1 cellular context compared by ENCODE assay signal in the genomic region with DNA sequence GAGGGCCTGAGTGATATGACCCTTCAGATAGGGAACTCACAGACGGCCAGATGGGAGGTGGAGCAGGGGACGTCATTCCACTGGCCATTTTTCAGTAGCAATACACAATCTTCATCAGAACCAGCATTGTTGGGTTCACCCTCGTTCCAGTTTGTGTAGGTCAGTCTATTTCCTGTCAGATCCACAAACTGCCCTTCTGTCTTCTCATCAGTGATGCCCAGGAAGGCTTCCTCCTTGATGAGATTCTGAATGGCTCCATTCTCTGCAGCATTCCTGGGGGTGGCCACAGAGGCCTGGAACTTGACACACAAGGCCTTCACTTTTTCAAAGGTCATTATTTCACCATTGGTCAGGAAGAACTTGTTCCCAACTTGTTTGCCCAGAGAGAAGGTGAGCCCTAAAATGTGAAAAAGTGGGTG.
A peak's percentile ranks its signal among the peaks of the same experiment; 100 is the strongest.
TF ChIP-seq lines count a peak whose summit lies in the region.

No MANE protein-coding gene starts in this region.

TF ChIP-seq in HepG2, 621 proteins besides CTCF, POLR2A, EP300 and RAD21 (continued from another document and continues in another):
- TF ChIP-seq ZBTB21 (CRISPR knock-in tag; IDR thresholded peaks at IDR 0.05) (no peak), NPAS2 (CRISPR knock-in tag; IDR thresholded peaks at IDR 0.05; ENCODE audit: borderline replicate concordance) (no peak), HES4 (CRISPR knock-in tag; IDR thresholded peaks at IDR 0.05; ENCODE audit: borderline replicate concordance) (no peak), SRSF9 (IDR thresholded peaks at IDR 0.05; ENCODE audit: borderline replicate concordance, insufficient read depth, low read depth, low read length, poor library complexity, severe bottlenecking) (no peak), CCDC6 (CRISPR knock-in tag; IDR thresholded peaks at IDR 0.05) (0 out of 2 replicates have a peak, but pooled peaks have one; percentile 44), ZNF674 (CRISPR knock-in tag; IDR thresholded peaks at IDR 0.05; ENCODE audit: low read depth) (no peak), FOSL2 (CRISPR knock-in tag; IDR thresholded peaks at IDR 0.05) (peak; percentile 68), CREB1 (IDR thresholded peaks at IDR 0.05) (no peak), CREB1 (CRISPR knock-in tag; IDR thresholded peaks at IDR 0.05) (peak; percentile 46; the same call in 1 of the 2 replicates), MIER3 (CRISPR knock-in tag; IDR thresholded peaks at IDR 0.05; ENCODE audit: borderline replicate concordance) (peak; percentile 25; the same call in 1 of the 2 replicates), SNRNP70 (IDR thresholded peaks at IDR 0.05; ENCODE audit: low read depth, low read length) (no peak), HNRNPK (IDR thresholded peaks at IDR 0.05; ENCODE audit: low read depth, low read length, poor library complexity, severe bottlenecking) (no peak), ZNF317 (CRISPR knock-in tag; IDR thresholded peaks at IDR 0.05) (no peak), ELF4 (CRISPR knock-in tag; IDR thresholded peaks at IDR 0.05; ENCODE audit: borderline replicate concordance) (no peak), NR3C1 (CRISPR knock-in tag; IDR thresholded peaks at IDR 0.05) (no peak), SMC3 (IDR thresholded peaks at IDR 0.05; ENCODE audit: low read length) (no peak), ZNF451 (CRISPR knock-in tag; IDR thresholded peaks at IDR 0.05) (no peak), KLF16 (CRISPR knock-in tag; IDR thresholded peaks at IDR 0.05) (no peak), KDM5A (IDR thresholded peaks at IDR 0.05; ENCODE audit: borderline replicate concordance, low read length) (no peak), ZNF598 (CRISPR knock-in tag; IDR thresholded peaks at IDR 0.05; ENCODE audit: borderline replicate concordance) (no peak), REPIN1 (CRISPR knock-in tag; IDR thresholded peaks at IDR 0.05; ENCODE audit: borderline replicate concordance, low read depth) (no peak), PRPF4 (IDR thresholded peaks at IDR 0.05; ENCODE audit: low read depth, low read length, poor library complexity, severe bottlenecking) (no peak), SIX1 (CRISPR knock-in tag; IDR thresholded peaks at IDR 0.05; ENCODE audit: borderline replicate concordance) (no peak; the same call in 1 of the 2 replicates), SP4 (CRISPR knock-in tag; IDR thresholded peaks at IDR 0.05) (no peak), SIN3B (IDR thresholded peaks at IDR 0.05; ENCODE audit: low read length) (no peak), TCF7 (IDR thresholded peaks at IDR 0.05; ENCODE audit: low read depth) (peak; percentile 66), SCMH1 (CRISPR knock-in tag; IDR thresholded peaks at IDR 0.05; ENCODE audit: borderline replicate concordance) (no peak), FOXK1 (CRISPR knock-in tag; IDR thresholded peaks at IDR 0.05; ENCODE audit: borderline replicate concordance, low read depth) (peak; percentile 24; the same call in 1 of the 2 replicates), ZNF777 (CRISPR knock-in tag; IDR thresholded peaks at IDR 0.05) (no peak), BORCS8-MEF2B (CRISPR knock-in tag; IDR thresholded peaks at IDR 0.05) (no peak), TCF7L2 (IDR thresholded peaks at IDR 0.05; ENCODE audit: low read depth, low read length) (no peak)
- TF ChIP-seq, protein P1, sequence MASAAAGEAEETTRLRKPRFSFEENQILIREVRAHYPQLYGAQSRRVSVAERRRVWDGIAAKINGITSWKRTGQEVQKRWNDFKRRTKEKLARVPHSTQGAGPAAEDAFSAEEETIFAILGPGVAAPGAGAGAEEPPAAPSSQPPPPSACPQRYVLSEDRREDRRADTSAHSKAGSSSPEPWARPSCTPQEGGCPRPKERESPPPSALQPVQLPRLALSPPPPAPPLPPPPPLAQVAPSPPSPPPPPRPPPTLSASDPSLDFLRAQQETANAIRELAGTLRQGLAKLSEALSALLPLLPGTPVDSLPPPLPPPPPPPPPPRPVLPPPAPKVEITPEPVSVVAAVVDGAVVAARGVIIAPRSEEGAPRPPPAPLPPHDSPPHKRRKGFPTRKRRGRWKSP (CRISPR knock-in tag; IDR thresholded peaks at IDR 0.05) = no peak
- TF ChIP-seq, protein P2, sequence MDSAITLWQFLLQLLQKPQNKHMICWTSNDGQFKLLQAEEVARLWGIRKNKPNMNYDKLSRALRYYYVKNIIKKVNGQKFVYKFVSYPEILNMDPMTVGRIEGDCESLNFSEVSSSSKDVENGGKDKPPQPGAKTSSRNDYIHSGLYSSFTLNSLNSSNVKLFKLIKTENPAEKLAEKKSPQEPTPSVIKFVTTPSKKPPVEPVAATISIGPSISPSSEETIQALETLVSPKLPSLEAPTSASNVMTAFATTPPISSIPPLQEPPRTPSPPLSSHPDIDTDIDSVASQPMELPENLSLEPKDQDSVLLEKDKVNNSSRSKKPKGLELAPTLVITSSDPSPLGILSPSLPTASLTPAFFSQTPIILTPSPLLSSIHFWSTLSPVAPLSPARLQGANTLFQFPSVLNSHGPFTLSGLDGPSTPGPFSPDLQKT (CRISPR knock-in tag; IDR thresholded peaks at IDR 0.05; ENCODE audit: borderline replicate concordance) = no peak
- TF ChIP-seq, protein P3, sequence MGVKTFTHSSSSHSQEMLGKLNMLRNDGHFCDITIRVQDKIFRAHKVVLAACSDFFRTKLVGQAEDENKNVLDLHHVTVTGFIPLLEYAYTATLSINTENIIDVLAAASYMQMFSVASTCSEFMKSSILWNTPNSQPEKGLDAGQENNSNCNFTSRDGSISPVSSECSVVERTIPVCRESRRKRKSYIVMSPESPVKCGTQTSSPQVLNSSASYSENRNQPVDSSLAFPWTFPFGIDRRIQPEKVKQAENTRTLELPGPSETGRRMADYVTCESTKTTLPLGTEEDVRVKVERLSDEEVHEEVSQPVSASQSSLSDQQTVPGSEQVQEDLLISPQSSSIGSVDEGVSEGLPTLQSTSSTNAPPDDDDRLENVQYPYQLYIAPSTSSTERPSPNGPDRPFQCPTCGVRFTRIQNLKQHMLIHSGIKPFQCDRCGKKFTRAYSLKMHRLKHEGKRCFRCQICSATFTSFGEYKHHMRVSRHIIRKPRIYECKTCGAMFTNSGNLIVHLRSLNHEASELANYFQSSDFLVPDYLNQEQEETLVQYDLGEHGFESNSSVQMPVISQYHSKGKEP (CRISPR knock-in tag; IDR thresholded peaks at IDR 0.05) = no peak
- TF ChIP-seq, protein P4, sequence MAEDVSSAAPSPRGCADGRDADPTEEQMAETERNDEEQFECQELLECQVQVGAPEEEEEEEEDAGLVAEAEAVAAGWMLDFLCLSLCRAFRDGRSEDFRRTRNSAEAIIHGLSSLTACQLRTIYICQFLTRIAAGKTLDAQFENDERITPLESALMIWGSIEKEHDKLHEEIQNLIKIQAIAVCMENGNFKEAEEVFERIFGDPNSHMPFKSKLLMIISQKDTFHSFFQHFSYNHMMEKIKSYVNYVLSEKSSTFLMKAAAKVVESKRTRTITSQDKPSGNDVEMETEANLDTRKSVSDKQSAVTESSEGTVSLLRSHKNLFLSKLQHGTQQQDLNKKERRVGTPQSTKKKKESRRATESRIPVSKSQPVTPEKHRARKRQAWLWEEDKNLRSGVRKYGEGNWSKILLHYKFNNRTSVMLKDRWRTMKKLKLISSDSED (CRISPR knock-in tag; IDR thresholded peaks at IDR 0.05) = no peak
- TF ChIP-seq, protein P5, sequence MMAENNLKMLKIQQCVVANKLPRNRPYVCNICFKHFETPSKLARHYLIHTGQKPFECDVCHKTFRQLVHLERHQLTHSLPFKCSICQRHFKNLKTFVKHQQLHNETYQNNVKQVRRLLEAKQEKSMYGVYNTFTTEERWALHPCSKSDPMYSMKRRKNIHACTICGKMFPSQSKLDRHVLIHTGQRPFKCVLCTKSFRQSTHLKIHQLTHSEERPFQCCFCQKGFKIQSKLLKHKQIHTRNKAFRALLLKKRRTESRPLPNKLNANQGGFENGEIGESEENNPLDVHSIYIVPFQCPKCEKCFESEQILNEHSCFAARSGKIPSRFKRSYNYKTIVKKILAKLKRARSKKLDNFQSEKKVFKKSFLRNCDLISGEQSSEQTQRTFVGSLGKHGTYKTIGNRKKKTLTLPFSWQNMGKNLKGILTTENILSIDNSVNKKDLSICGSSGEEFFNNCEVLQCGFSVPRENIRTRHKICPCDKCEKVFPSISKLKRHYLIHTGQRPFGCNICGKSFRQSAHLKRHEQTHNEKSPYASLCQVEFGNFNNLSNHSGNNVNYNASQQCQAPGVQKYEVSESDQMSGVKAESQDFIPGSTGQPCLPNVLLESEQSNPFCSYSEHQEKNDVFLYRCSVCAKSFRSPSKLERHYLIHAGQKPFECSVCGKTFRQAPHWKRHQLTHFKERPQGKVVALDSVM (CRISPR knock-in tag; IDR thresholded peaks at IDR 0.05) = no peak
- TF ChIP-seq, protein P6, sequence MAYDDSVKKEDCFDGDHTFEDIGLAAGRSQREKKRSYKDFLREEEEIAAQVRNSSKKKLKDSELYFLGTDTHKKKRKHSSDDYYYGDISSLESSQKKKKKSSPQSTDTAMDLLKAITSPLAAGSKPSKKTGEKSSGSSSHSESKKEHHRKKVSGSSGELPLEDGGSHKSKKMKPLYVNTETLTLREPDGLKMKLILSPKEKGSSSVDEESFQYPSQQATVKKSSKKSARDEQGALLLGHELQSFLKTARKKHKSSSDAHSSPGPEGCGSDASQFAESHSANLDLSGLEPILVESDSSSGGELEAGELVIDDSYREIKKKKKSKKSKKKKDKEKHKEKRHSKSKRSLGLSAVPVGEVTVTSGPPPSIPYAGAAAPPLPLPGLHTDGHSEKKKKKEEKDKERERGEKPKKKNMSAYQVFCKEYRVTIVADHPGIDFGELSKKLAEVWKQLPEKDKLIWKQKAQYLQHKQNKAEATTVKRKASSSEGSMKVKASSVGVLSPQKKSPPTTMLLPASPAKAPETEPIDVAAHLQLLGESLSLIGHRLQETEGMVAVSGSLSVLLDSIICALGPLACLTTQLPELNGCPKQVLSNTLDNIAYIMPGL (CRISPR knock-in tag; IDR thresholded peaks at IDR 0.05; ENCODE audit: borderline replicate concordance in 1 of 2, low read depth in 1 of 2) = 0 out of 4 replicates have a peak, but pooled peaks of 1 of the 2 experiments have one; percentile 11
- TF ChIP-seq, protein P7, sequence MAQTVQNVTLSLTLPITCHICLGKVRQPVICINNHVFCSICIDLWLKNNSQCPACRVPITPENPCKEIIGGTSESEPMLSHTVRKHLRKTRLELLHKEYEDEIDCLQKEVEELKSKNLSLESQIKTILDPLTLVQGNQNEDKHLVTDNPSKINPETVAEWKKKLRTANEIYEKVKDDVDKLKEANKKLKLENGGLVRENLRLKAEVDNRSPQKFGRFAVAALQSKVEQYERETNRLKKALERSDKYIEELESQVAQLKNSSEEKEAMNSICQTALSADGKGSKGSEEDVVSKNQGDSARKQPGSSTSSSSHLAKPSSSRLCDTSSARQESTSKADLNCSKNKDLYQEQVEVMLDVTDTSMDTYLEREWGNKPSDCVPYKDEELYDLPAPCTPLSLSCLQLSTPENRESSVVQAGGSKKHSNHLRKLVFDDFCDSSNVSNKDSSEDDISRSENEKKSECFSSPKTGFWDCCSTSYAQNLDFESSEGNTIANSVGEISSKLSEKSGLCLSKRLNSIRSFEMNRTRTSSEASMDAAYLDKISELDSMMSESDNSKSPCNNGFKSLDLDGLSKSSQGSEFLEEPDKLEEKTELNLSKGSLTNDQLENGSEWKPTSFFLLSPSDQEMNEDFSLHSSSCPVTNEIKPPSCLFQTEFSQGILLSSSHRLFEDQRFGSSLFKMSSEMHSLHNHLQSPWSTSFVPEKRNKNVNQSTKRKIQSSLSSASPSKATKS (CRISPR knock-in tag; IDR thresholded peaks at IDR 0.05) = no peak
- TF ChIP-seq, protein P8, sequence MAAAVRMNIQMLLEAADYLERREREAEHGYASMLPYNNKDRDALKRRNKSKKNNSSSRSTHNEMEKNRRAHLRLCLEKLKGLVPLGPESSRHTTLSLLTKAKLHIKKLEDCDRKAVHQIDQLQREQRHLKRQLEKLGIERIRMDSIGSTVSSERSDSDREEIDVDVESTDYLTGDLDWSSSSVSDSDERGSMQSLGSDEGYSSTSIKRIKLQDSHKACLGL (CRISPR knock-in tag; IDR thresholded peaks at IDR 0.05) = no peak
- TF ChIP-seq, protein P9, sequence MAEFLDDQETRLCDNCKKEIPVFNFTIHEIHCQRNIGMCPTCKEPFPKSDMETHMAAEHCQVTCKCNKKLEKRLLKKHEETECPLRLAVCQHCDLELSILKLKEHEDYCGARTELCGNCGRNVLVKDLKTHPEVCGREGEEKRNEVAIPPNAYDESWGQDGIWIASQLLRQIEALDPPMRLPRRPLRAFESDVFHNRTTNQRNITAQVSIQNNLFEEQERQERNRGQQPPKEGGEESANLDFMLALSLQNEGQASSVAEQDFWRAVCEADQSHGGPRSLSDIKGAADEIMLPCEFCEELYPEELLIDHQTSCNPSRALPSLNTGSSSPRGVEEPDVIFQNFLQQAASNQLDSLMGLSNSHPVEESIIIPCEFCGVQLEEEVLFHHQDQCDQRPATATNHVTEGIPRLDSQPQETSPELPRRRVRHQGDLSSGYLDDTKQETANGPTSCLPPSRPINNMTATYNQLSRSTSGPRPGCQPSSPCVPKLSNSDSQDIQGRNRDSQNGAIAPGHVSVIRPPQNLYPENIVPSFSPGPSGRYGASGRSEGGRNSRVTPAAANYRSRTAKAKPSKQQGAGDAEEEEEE (CRISPR knock-in tag; IDR thresholded peaks at IDR 0.05; ENCODE audit: borderline replicate concordance) = no peak
- TF ChIP-seq, protein P10, sequence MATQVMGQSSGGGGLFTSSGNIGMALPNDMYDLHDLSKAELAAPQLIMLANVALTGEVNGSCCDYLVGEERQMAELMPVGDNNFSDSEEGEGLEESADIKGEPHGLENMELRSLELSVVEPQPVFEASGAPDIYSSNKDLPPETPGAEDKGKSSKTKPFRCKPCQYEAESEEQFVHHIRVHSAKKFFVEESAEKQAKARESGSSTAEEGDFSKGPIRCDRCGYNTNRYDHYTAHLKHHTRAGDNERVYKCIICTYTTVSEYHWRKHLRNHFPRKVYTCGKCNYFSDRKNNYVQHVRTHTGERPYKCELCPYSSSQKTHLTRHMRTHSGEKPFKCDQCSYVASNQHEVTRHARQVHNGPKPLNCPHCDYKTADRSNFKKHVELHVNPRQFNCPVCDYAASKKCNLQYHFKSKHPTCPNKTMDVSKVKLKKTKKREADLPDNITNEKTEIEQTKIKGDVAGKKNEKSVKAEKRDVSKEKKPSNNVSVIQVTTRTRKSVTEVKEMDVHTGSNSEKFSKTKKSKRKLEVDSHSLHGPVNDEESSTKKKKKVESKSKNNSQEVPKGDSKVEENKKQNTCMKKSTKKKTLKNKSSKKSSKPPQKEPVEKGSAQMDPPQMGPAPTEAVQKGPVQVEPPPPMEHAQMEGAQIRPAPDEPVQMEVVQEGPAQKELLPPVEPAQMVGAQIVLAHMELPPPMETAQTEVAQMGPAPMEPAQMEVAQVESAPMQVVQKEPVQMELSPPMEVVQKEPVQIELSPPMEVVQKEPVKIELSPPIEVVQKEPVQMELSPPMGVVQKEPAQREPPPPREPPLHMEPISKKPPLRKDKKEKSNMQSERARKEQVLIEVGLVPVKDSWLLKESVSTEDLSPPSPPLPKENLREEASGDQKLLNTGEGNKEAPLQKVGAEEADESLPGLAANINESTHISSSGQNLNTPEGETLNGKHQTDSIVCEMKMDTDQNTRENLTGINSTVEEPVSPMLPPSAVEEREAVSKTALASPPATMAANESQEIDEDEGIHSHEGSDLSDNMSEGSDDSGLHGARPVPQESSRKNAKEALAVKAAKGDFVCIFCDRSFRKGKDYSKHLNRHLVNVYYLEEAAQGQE (IDR thresholded peaks at IDR 0.05; ENCODE audit: borderline replicate concordance in 1 of 2, low read depth in 1 of 2, low read length in 2 of 2) = peak in 1 of 2 experiments; percentile 25; a peak in 1 of 4 replicates
- TF ChIP-seq, protein P11, sequence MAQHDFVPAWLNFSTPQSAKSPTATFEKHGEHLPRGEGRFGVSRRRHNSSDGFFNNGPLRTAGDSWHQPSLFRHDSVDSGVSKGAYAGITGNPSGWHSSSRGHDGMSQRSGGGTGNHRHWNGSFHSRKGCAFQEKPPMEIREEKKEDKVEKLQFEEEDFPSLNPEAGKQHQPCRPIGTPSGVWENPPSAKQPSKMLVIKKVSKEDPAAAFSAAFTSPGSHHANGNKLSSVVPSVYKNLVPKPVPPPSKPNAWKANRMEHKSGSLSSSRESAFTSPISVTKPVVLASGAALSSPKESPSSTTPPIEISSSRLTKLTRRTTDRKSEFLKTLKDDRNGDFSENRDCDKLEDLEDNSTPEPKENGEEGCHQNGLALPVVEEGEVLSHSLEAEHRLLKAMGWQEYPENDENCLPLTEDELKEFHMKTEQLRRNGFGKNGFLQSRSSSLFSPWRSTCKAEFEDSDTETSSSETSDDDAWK (CRISPR knock-in tag; IDR thresholded peaks at IDR 0.05) = no peak
